ENCODE assay signal across 16 cellular contexts in genomic region chr16:10093564-10093963, GRCh38.
"Had no signal": no experiment of that assay in that cellular context is flagged by ENCODE, and none has a peak within 500 bp of the region (broad histone marks: within the 10 kb centered on the region; RNA-seq: fewer than 3 reads in every experiment).

No MANE protein-coding gene starts in this region.

- H3K4me1 ChIP-seq: adrenal gland, neural progenitor cell had no signal

- H3K27me3 ChIP-seq: adrenal gland, neural progenitor cell, ovary had no signal

- FAIRE-seq: TTC549 had no signal

- DNase-seq: activated CD4-positive, alpha-beta T cell treated with anti-CD3 and anti-CD28 coated beads, Interleukin-2, amount 50 U/mL, for 1 hour; activated naive CD4-positive, alpha-beta T cell treated with anti-CD3 and anti-CD28 coated beads, Interleukin-2, amount 50 U/mL, for 16 hours; activated T-cell treated with anti-CD3 and anti-CD28 coated beads for 4 hours; adrenal gland; effector memory CD4-positive, alpha-beta T cell; hypothalamus; ovary; stimulated activated CD4-positive, alpha-beta T cell treated with anti-CD3 and anti-CD28 coated beads, Interleukin-15, amount 100 ng/mL, for 24 hours; stimulated activated CD4-positive, alpha-beta T cell treated with anti-CD3 and anti-CD28 coated beads, Interleukin-4, amount 100 ng/mL, for 24 hours; stimulated activated naive CD8-positive, alpha-beta T cell treated with anti-CD3 and anti-CD28 coated beads, Interleukin-15, amount 100 ng/mL, for 72 hours had no signal

- ATAC-seq: stimulated activated naive CD8-positive, alpha-beta T cell treated with anti-CD3 and anti-CD28 coated beads, Interleukin-15, amount 100 ng/mL, for 72 hours had no signal

- H3K9me3 ChIP-seq: adrenal gland, ovary, thoracic aorta had no signal

- H3K9ac ChIP-seq: neural progenitor cell had no signal

- H3K4me1 Mint-ChIP-seq: central memory CD8-positive, alpha-beta T cell; stimulated activated naive CD8-positive, alpha-beta T cell treated with anti-CD3 and anti-CD28 coated beads, Interleukin-15, amount 100 ng/mL, for 72 hours had no signal

- H3K27ac Mint-ChIP-seq: activated T-helper 2 cell treated with anti-CD3 and anti-CD28 coated beads, Interferon-gamma antibody, Interleukin-2, Interleukin-4, amounts not matched to agents 10 μg/mL and 5 μg/mL and 100 μg/mL, durations not matched to agents 14 hours and 24 hours and 36 hours; mesothelial cell of epicardium; neural progenitor cell; stimulated activated naive CD8-positive, alpha-beta T cell treated with anti-CD3 and anti-CD28 coated beads, Interleukin-15, amount 100 ng/mL, for 72 hours had no signal

- H3K4me2 ChIP-seq: neural progenitor cell had no signal

- H2AFZ ChIP-seq: neural progenitor cell had no signal

- H3K36me3 Mint-ChIP-seq: mesothelial cell of epicardium, neural progenitor cell had no signal

- H3K4me3 Mint-ChIP-seq: central memory CD8-positive, alpha-beta T cell; mesothelial cell of epicardium; neural progenitor cell; stimulated activated naive CD8-positive, alpha-beta T cell treated with anti-CD3 and anti-CD28 coated beads, Interleukin-15, amount 100 ng/mL, for 72 hours had no signal

- H3K9me3 Mint-ChIP-seq: activated T-helper 2 cell treated with anti-CD3 and anti-CD28 coated beads, Interferon-gamma antibody, Interleukin-2, Interleukin-4, amounts not matched to agents 10 μg/mL and 5 μg/mL and 100 μg/mL, durations not matched to agents 14 hours and 24 hours and 36 hours; stimulated activated naive CD8-positive, alpha-beta T cell treated with anti-CD3 and anti-CD28 coated beads, Interleukin-15, amount 100 ng/mL, for 72 hours had no signal

- H3K36me3 ChIP-seq: adrenal gland, neural progenitor cell, ovary, thoracic aorta had no signal

- H3K27ac ChIP-seq: adrenal gland, neural progenitor cell, ovary, thoracic aorta had no signal

- H3K4me3 ChIP-seq: adrenal gland, neural progenitor cell, ovary, thoracic aorta had no signal

- H3K27me3 Mint-ChIP-seq: stimulated activated naive CD8-positive, alpha-beta T cell treated with anti-CD3 and anti-CD28 coated beads, Interleukin-15, amount 100 ng/mL, for 72 hours had no signal
